ENCODE assay signal across 1 cellular context in genomic region chr14:100666851-100667250, GRCh38.
A peak's percentile ranks its signal among the peaks of the same experiment; 100 is the strongest.
TF ChIP-seq lines count a peak whose summit lies in the region.

No MANE protein-coding gene starts in this region.

TF ChIP-seq in HepG2, 621 proteins besides CTCF, POLR2A, EP300 and RAD21:
- TF ChIP-seq ZNF816 (CRISPR knock-in tag; IDR thresholded peaks at IDR 0.05; ENCODE audit: borderline replicate concordance) (no peak), ZFP91 (CRISPR knock-in tag; IDR thresholded peaks at IDR 0.05; ENCODE audit: borderline replicate concordance) (0 out of 2 replicates have a peak, but pooled peaks have one; percentile 28)
TF ChIP-seq in HepG2: peak in this region for 1.
